Comparison of ENCODE assay signal across 11 cellular contexts in the genomic region with DNA sequence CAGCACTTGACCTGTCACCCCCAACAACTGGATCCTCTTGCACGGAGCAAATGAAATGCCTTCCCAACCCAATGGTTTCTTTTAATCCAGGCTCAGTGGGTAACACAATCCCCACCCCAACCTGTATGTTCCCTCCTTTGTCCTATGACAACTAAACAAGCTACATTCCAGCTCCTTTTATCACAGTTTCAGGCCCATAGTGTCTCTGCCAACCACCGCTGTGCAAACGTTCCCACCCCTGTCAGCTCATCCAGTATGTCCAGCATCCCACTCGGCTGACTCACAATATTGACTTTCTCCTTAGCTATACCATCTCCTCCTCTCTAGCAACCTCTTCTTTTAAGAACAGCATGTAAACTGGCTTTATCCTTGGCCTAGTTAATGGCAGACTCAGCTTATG.
DNase-seq lines count a peak whose midpoint lies in the region; ATAC-seq and TF ChIP-seq lines count a peak whose summit lies in the region.
"Had no signal": no experiment of that assay in that cellular context is flagged by ENCODE, and none has a peak within 500 bp of the region (broad histone marks: within the 10 kb centered on the region; RNA-seq: fewer than 3 reads in every experiment).

No MANE protein-coding gene starts in this region.

- peak; percentile 51 for ATAC-seq in left lung

- H3K27ac ChIP-seq in left lung: no peak overlapping the region
- H3K27ac ChIP-seq in transverse colon: peak overlapping the region; percentile 70 to 87 (median 82)
- H3K27ac ChIP-seq: 22Rv1 had no signal

- 61 to 73% methylated on average over 3 to 4 of the region's 4 CpGs for WGBS in transverse colon (ENCODE audit: low coverage in 1 of 2), 2 donors

- H3K27me3 ChIP-seq in left lung (no peaks in the 10 kb centered on the region), transverse colon (no peaks in the 10 kb centered on the region)
- H3K27me3 ChIP-seq: spleen had no signal

- no peak for TF ChIP-seq EP300 in transverse colon (IDR thresholded peaks at IDR 0.05; ENCODE audit: low read depth)

- TF ChIP-seq CTCF in left lung (IDR thresholded peaks at IDR 0.05) (no peak), transverse colon (IDR thresholded peaks at IDR 0.05) (no peak)

- in situ Hi-C loops in transverse colon (cut with MboI; ENCODE audit: low pct_ligation_motif_present in 1 of 4, low pct_unique_long_range_greater_than_20kb in 1 of 4, low sequenced_read_pairs in 3 of 4): no loop called here

- no peaks in the 10 kb centered on the region for H3K9me3 ChIP-seq in left lung
- no peaks in the 10 kb centered on the region for H3K9me3 ChIP-seq in transverse colon
- H3K9me3 ChIP-seq: spleen had no signal

- H3K36me3 ChIP-seq in left lung (peaks cover 0 to 25% of the 10 kb centered on the region in 2 donors), transverse colon (no peaks in the 10 kb centered on the region)

- intact Hi-C loops in left lung (cut with DNase I): no loop called here
- intact Hi-C loops in transverse colon (cut with DNase I; ENCODE audit: low total_unique reads): no loop called here

- H3K4me3 ChIP-seq in left lung (no peak overlapping the region), transverse colon (no peak overlapping the region)
- H3K4me3 ChIP-seq: spleen had no signal

- TF ChIP-seq POLR2A in transverse colon (IDR thresholded peaks at IDR 0.05): no peak

- H3K4me1 ChIP-seq in left lung (no peaks in the 10 kb centered on the region), transverse colon (peaks cover 6 to 34% (median 14%) of the 10 kb centered on the region in 4 donors)
- H3K4me1 ChIP-seq: spleen had no signal

- DNase-seq in NCI-H146 (lab: John Stamatoyannopoulos, UW) (peak; percentile 20), NCI-H146 treated with DMSO at 0.1 percent for 48 hours (lab: John Stamatoyannopoulos, UW; ENCODE audit: unreplicated experiment) (no peak), brain pericyte (ENCODE audit: low read depth, low spot score) (peak; percentile 56), left lung (no peak), transverse colon (peak; percentile 8), NCI-H2081 treated with DMSO at 0.1 percent for 48 hours (lab: John Stamatoyannopoulos, UW) (no peak), AG08396 (ENCODE audit: low spot score) (no peak), cortex of kidney (lab: John Stamatoyannopoulos, UW) (no peak)
- DNase-seq: effector memory CD4-positive, alpha-beta T cell; spleen had no signal

Comparison
In these comparisons a context has a peak if more than half of its experiments do, and no peak if none do; other contexts are left out.
1. DNase-seq: peak in NCI-H146 (single experiment), brain pericyte (single experiment) and transverse colon (single experiment); none in NCI-H146 treated with DMSO at 0.1 percent for 48 hours (single experiment), left lung (0 of 2), NCI-H2081 treated with DMSO at 0.1 percent for 48 hours (single experiment), AG08396 (single experiment) and cortex of kidney (single experiment).
2. H3K27ac ChIP-seq: peak in transverse colon (4 of 4); none in left lung (0 of 2).